In genomic region chr5:85488295-85488694, GRCh38 we compare ENCODE assay signal across 25 cellular contexts.
"Had no signal": no experiment of that assay in that cellular context is flagged by ENCODE, and none has a peak within 500 bp of the region (broad histone marks: within the 10 kb centered on the region; RNA-seq: fewer than 3 reads in every experiment).

No MANE protein-coding gene starts in this region.

- ATAC-seq: activated CD4-positive, alpha-beta T cell treated with anti-CD3 and anti-CD28 coated beads for 36 hours; activated naive CD4-positive, alpha-beta T cell treated with anti-CD3 and anti-CD28 coated beads, Interleukin-2, amount 50 U/mL, for 72 hours; activated T-cell treated with anti-CD3 and anti-CD28 coated beads, Interleukin-2, amount 50 U/mL, for 72 hours; effector memory CD8-positive, alpha-beta T cell; foreskin keratinocyte; gastrocnemius medialis; heart left ventricle had no signal

- DNase-seq: activated CD4-positive, alpha-beta memory T cell treated with anti-CD3 and anti-CD28 coated beads, Interleukin-2, amount 10 ng/mL, durations not matched to agents 7 days and 5 days; activated CD4-positive, alpha-beta T cell treated with anti-CD3 and anti-CD28 coated beads for 36 hours; activated CD4-positive, alpha-beta T cell treated with anti-CD3 and anti-CD28 coated beads, Interleukin-2, amount 10 ng/mL, durations not matched to agents 24 days and 14 days; activated CD4-positive, CD25-positive, alpha-beta regulatory T cell; activated CD4-positive, CD25-positive, alpha-beta regulatory T cell treated with anti-CD3 and anti-CD28 coated beads, Interleukin-2, amount 50 U/mL, for 72 hours; activated CD8-positive, alpha-beta memory T cell treated with anti-CD3 and anti-CD28 coated beads, Interleukin-2, amount 50 U/mL, for 48 hours; activated gamma-delta T cell; activated naive CD4-positive, alpha-beta T cell; activated naive CD4-positive, alpha-beta T cell treated with anti-CD3 and anti-CD28 coated beads, Interleukin-2, amount 10 ng/mL, durations not matched to agents 7 days and 5 days; activated naive CD8-positive, alpha-beta T cell treated with anti-CD3 and anti-CD28 coated beads, Interleukin-2, amount 10 ng/mL, durations not matched to agents 7 days and 5 days; activated T-cell treated with anti-CD3 and anti-CD28 coated beads for 4 hours; activated T-cell treated with anti-CD3 and anti-CD28 coated beads, Interleukin-2, amount 50 U/mL, for 24 hours; activated T-cell treated with anti-CD3 and anti-CD28 coated beads, Interleukin-2, amount 50 U/mL, for 72 hours; cortex of kidney; dermis blood vessel endothelial cell; effector CD4-positive, alpha-beta T cell; effector memory CD8-positive, alpha-beta T cell; erythroblast; foreskin keratinocyte; gastrocnemius medialis; glutamatergic neuron; heart left ventricle; hypothalamus; T1000 had no signal
